In the genomic region with DNA sequence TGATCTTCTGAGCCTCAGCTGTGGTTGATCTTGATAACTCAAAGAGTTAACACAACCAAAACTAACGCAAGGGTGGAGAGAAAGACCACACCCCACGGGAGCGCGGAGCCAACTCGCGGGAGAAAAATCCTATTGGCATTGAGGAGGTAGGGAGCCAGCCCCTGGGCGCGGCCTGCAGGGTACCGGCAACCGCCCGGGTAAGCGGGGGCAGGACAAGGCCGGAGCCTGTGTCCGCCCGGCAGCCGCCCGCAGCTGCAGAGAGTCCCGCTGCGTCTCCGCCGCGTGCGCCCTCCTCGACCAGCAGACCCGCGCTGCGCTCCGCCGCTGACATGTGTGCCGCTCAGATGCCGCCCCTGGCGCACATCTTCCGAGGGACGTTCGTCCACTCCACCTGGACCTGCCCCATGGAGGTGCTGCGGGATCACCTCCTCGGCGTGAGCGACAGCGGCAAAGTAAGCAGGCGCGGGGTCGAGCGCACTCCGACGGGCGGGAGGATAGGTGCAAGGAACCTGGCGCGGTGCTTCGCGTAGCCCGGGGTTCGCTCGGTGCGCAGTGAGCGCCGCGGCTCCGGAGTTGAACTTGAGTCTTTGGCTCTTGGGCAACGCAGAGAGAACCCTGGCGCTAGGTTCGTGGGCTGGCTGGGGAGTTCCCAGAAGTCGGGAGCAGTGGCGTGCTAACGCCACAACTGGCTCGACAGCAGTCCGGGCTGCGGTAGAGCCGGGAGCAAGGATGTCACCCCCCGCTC, we compare ENCODE assay signal across 8 cellular contexts. TPM values are rescaled to one million over a fixed set of nuclear protein-coding genes. Genes with fewer than 3 reads are reported as not detected.
DNase-seq lines count a peak whose midpoint lies in the region; ATAC-seq lines count a peak whose summit lies in the region.

Gene GDA, plus strand, starts transcription at position 210 of the 745 bp plus-strand sequence. Its CDS starts 120 bp downstream, at position 330.

- H2BK120ac ChIP-seq in trophoblast cell (ENCODE audit: insufficient read depth, low read length, poor library complexity) = no peak within 1 kb of the TSS

- no peaks in the 10 kb centered on the region for H3K9me3 ChIP-seq in trophoblast cell (ENCODE audit: insufficient read depth, low read depth, low read length)

- no peak within 1 kb of the TSS for H4K12ac ChIP-seq in trophoblast cell (ENCODE audit: low read depth, low read length)

- peaks cover 2% of the 10 kb centered on the region for H3K79me1 ChIP-seq in trophoblast cell (ENCODE audit: low read length)

- H2BK5ac ChIP-seq in trophoblast cell (ENCODE audit: low read depth, low read length, poor library complexity) = no peak within 1 kb of the TSS

- H3K4me3 ChIP-seq in trophoblast cell (ENCODE audit: low read depth, low read length) = peak within 1 kb of the TSS; percentile 55

- peak within 1 kb of the TSS; percentile 85 for H3K4me2 ChIP-seq in trophoblast cell (ENCODE audit: low read length)

- no CpG with 5 or more reads among the region's 70 CpGs for WGBS in trophoblast cell (ENCODE audit: extremely low coverage, insufficient coverage, insufficient read length)

- no peaks in the 10 kb centered on the region for H3K36me3 ChIP-seq in trophoblast cell (ENCODE audit: control insufficient read depth in 1 of 2, insufficient read depth in 2 of 2, low read length in 2 of 2)

- DNase-seq in HuH-7.5 (ENCODE audit: low spot score) = peak; percentile 35
- DNase-seq in trophoblast cell = peak; percentile 67 to 76
- no peak for DNase-seq in substantia nigra (lab: John Stamatoyannopoulos, UW)

- no peak within 1 kb of the TSS for H2AK5ac ChIP-seq in trophoblast cell (ENCODE audit: low read length)

- H3K14ac ChIP-seq in trophoblast cell (ENCODE audit: low read length) = no peak within 1 kb of the TSS

- H3K27me3 ChIP-seq in trophoblast cell (ENCODE audit: insufficient read depth, low read length) = peaks cover 23% of the 10 kb centered on the region

- no peaks in the 10 kb centered on the region for H3K79me2 ChIP-seq in trophoblast cell (ENCODE audit: control insufficient read depth, insufficient read depth, low read length, poor library complexity)

- H3K9ac ChIP-seq in trophoblast cell (ENCODE audit: low read length) = no peak within 1 kb of the TSS

- ATAC-seq in GM19023 (IDR thresholded peaks at IDR 0.05; ENCODE audit: unreplicated experiment) = peak; percentile 69
- ATAC-seq in esophagus mucosa = peak; percentile 28
- no peak for ATAC-seq in GM21515 (IDR thresholded peaks at IDR 0.05; ENCODE audit: unreplicated experiment)
- ATAC-seq in HG03521 (IDR thresholded peaks at IDR 0.05; ENCODE audit: unreplicated experiment) = no peak
- no peak for ATAC-seq in GM21737 (IDR thresholded peaks at IDR 0.05; ENCODE audit: unreplicated experiment)

- no peak within 1 kb of the TSS for H4K8ac ChIP-seq in trophoblast cell (ENCODE audit: low read depth, low read length)

- no peak within 1 kb of the TSS for H2BK12ac ChIP-seq in trophoblast cell (ENCODE audit: low read length)

- no peak within 1 kb of the TSS for H3K27ac ChIP-seq in trophoblast cell (ENCODE audit: low read depth, low read length)
- H3K27ac ChIP-seq in substantia nigra (ENCODE audit: low read depth, low read length, poor library complexity, severe bottlenecking) = no peak within 1 kb of the TSS

- no peak within 1 kb of the TSS for H3K4ac ChIP-seq in trophoblast cell (ENCODE audit: low read depth, low read length)

- H3K4me1 ChIP-seq in trophoblast cell (ENCODE audit: control insufficient read depth in 1 of 2, insufficient read depth in 2 of 2, low read length in 2 of 2) = peaks cover 4 to 7% of the 10 kb centered on the region in 2 experiments

- H2AFZ ChIP-seq in trophoblast cell (ENCODE audit: insufficient read depth, low read length, poor library complexity) = peak within 1 kb of the TSS; percentile 24

- no peak within 1 kb of the TSS for H3K23ac ChIP-seq in trophoblast cell (ENCODE audit: low read length)

- H4K91ac ChIP-seq in trophoblast cell (ENCODE audit: low read depth, low read length) = no peak within 1 kb of the TSS

- no peak within 1 kb of the TSS for H3K18ac ChIP-seq in trophoblast cell (ENCODE audit: low read length)

RNA-seq across cellular contexts. Expression of gene GDA, which starts in this region (rescaled TPM):
- total RNA-seq in esophagus mucosa = 0.52 TPM
- 0.23 and 0.29 TPM in 2 replicates for polyA plus RNA-seq in trophoblast cell (2013)

Comparison
In these comparisons a context has a peak if more than half of its experiments do, and no peak if none do; other contexts are left out.
1. Peak in ATAC-seq in esophagus mucosa; RNA of the gene not detected or under 1 TPM.
2. DNase-seq: peak in HuH-7.5 (single experiment) and trophoblast cell (2 of 2); none in substantia nigra (0 of 49).